ENCODE assay signal across 9 cellular contexts in the genomic region with DNA sequence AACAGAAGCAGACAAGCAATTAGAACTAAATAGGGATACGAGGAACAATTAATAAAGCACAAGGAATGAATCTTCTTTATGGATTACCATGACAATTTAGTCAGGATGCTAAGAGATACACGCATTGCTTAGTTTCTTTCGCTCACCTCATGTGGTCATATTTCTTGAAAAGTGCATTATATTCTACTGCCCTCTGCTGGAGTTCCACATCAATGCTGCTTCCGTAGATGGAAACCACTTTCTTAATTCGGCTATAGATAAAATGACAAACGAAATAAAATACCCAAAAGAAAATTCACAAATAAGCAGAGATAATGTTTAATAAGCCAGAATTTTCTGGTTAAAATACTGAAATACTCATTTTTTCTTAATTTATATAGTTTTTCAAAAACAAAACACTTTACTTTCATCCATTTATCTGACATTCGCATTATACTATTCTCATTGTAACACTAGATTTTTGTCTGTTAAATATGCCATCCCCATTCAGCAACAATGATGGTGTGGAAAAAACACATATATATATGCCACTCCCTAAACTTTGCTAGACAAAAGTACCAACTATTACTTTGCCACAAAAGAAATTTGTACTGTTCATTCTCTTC. TPM values are rescaled to one million over a fixed set of nuclear protein-coding genes. Genes with fewer than 3 reads are reported as not detected.
DNase-seq lines count a peak whose midpoint lies in the region; ATAC-seq and TF ChIP-seq lines count a peak whose summit lies in the region.
"Had no signal": no experiment of that assay in that cellular context is flagged by ENCODE, and none has a peak within 500 bp of the region (broad histone marks: within the 10 kb centered on the region; RNA-seq: fewer than 3 reads in every experiment).

No MANE protein-coding gene starts in this region.

- 77% methylated on average over 7 of the region's 7 CpGs for WGBS in hepatocyte (ENCODE audit: low lambda C conversion rate, missing lambda C conversion rate)

- H3K4me3 Mint-ChIP-seq in natural killer cell, result no peak overlapping the region
- no peak overlapping the region for H3K4me3 Mint-ChIP-seq in natural killer cell treated with Interleukin-12 subunit alpha and Interleukin-12 subunit beta and Interleukin-15 and Interleukin-18, amount 100 ng/mL, for 72 hours

- H3F3A ChIP-seq in MM.1S (ENCODE audit: insufficient read depth, low read length), result 0 out of 2 replicates have a peak, but pooled peaks cover 5% of the 10 kb centered on the region

- H3K36me3 Mint-ChIP-seq in natural killer cell, result peaks cover 25% of the 10 kb centered on the region
- peaks cover 28% of the 10 kb centered on the region for H3K36me3 Mint-ChIP-seq in natural killer cell treated with Interleukin-12 subunit alpha and Interleukin-12 subunit beta and Interleukin-15 and Interleukin-18, amount 100 ng/mL, for 72 hours

- H3K27ac Mint-ChIP-seq in natural killer cell, result no peak overlapping the region
- H3K27ac Mint-ChIP-seq in natural killer cell treated with Interleukin-12 subunit alpha and Interleukin-12 subunit beta and Interleukin-15 and Interleukin-18, amount 100 ng/mL, for 72 hours, result no peak overlapping the region

- peaks cover 0 to 5% of the 10 kb centered on the region in 2 donors for H3K4me1 Mint-ChIP-seq in natural killer cell
- H3K4me1 Mint-ChIP-seq in natural killer cell treated with Interleukin-12 subunit alpha and Interleukin-12 subunit beta and Interleukin-15 and Interleukin-18, amount 100 ng/mL, for 72 hours (ENCODE audit: low read depth in 2 of 2), result peaks cover 0 to 2% of the 10 kb centered on the region in 2 donors

- H3K9me3 Mint-ChIP-seq in natural killer cell, result no peaks in the 10 kb centered on the region
- no peaks in the 10 kb centered on the region for H3K9me3 Mint-ChIP-seq in natural killer cell treated with Interleukin-12 subunit alpha and Interleukin-12 subunit beta and Interleukin-15 and Interleukin-18, amount 100 ng/mL, for 72 hours

- H3K9me2 ChIP-seq in MM.1S (replicated peaks; ENCODE audit: insufficient read depth, low read length) (no peaks in the 10 kb centered on the region), hepatocyte (replicated peaks; ENCODE audit: insufficient read depth) (no peaks in the 10 kb centered on the region)

- H2AFZ ChIP-seq in MM.1S (ENCODE audit: low read length) (no peak overlapping the region), hepatocyte (no peak overlapping the region)

- no peak overlapping the region for H3K9ac ChIP-seq in MM.1S (ENCODE audit: low read length)

- H3K4me1 ChIP-seq in MM.1S (ENCODE audit: low read length), result no peaks in the 10 kb centered on the region
- H3K4me1 ChIP-seq in hepatocyte (ENCODE audit: insufficient read depth), result no peaks in the 10 kb centered on the region

- TF ChIP-seq CTCF in natural killer cell (IDR thresholded peaks at IDR 0.05), result peak; percentile 77
- TF ChIP-seq CTCF in MM.1S (IDR thresholded peaks at IDR 0.05; ENCODE audit: low read length), result peak; percentile 75
- TF ChIP-seq CTCF in hepatocyte (IDR thresholded peaks at IDR 0.05; ENCODE audit: poor library complexity), result peak; percentile 62

- H3K4me2 ChIP-seq in MM.1S (ENCODE audit: low read depth, low read length), result no peak overlapping the region
- no peak overlapping the region for H3K4me2 ChIP-seq in hepatocyte

- peak; percentile 57 to 75 (median 60) for ATAC-seq in natural killer cell
- no peak for ATAC-seq in natural killer cell treated with Interleukin-12 subunit alpha and Interleukin-12 subunit beta and Interleukin-15 and Interleukin-18, amount 100 ng/mL, for 72 hours

- no peaks in the 10 kb centered on the region for H3K27me3 ChIP-seq in MM.1S (replicated peaks; ENCODE audit: insufficient read depth, low read length)
- H3K27me3 ChIP-seq in hepatocyte, result no peaks in the 10 kb centered on the region

- no peaks in the 10 kb centered on the region for H3K9me3 ChIP-seq in MM.1S (replicated peaks; ENCODE audit: insufficient read depth, low read length)
- H3K9me3 ChIP-seq in hepatocyte (ENCODE audit: low read depth), result no peaks in the 10 kb centered on the region

- no peak for DNase-seq in natural killer cell
- no peak for DNase-seq in natural killer cell treated with Interleukin-12 subunit alpha and Interleukin-12 subunit beta and Interleukin-15 and Interleukin-18, amount 100 ng/mL, for 72 hours (ENCODE audit: low spot score)
- peak; percentile 60 for DNase-seq in MM.1S
- peak; percentile 1 to 4 for DNase-seq in activated CD4-positive, alpha-beta T cell treated with anti-CD3 and anti-CD28 coated beads, Interleukin-2, amount 50 U/mL, for 4 hours
- DNase-seq in hepatocyte (ENCODE audit: low spot score), result peak; percentile 57
- DNase-seq in superior temporal gyrus (ENCODE audit: extremely low spot score), result peak; percentile 85
- no peak for DNase-seq in DMS79 (lab: John Stamatoyannopoulos, UW)
- DNase-seq in putamen (ENCODE audit: low spot score), result no peak

- no peak overlapping the region for H3K4me3 ChIP-seq in MM.1S (ENCODE audit: low read length)
- H3K4me3 ChIP-seq in hepatocyte, result no peak overlapping the region

- no peaks in the 10 kb centered on the region for H3K27me3 Mint-ChIP-seq in natural killer cell (ENCODE audit: low read depth in 2 of 2)
- H3K27me3 Mint-ChIP-seq in natural killer cell treated with Interleukin-12 subunit alpha and Interleukin-12 subunit beta and Interleukin-15 and Interleukin-18, amount 100 ng/mL, for 72 hours, result no peaks in the 10 kb centered on the region

- H3K27ac ChIP-seq in MM.1S (ENCODE audit: low read length), result no peak overlapping the region
- no peak overlapping the region for H3K27ac ChIP-seq in hepatocyte
- H3K27ac ChIP-seq: epithelial cell of prostate had no signal

- H4K20me1 ChIP-seq in MM.1S (ENCODE audit: insufficient read depth, low read length) (no peaks in the 10 kb centered on the region; the same call in 1 of the 2 replicates), hepatocyte (ENCODE audit: insufficient read depth, poor library complexity, severe bottlenecking) (no peaks in the 10 kb centered on the region)

- intact Hi-C loops in natural killer cell (cut with micrococcal nuclease), result loop anchor here (1.0 to 10.0 kb wide), 3 partner anchors 182 to 332 kb away; no protein-coding TSS in a partner anchor

- H3K79me2 ChIP-seq in MM.1S (ENCODE audit: low read length) (no peaks in the 10 kb centered on the region), hepatocyte (peaks cover 3% of the 10 kb centered on the region)

- H3K36me3 ChIP-seq in MM.1S (replicated peaks; ENCODE audit: insufficient read depth, low read length) (peaks cover 4% of the 10 kb centered on the region), hepatocyte (replicated peaks; ENCODE audit: insufficient read depth, low read depth) (peaks cover 3% of the 10 kb centered on the region)

RNA-seq across cellular contexts. Expression of a gene that starts 22.0 kb away (rescaled TPM):
- total RNA-seq in natural killer cell (1 to 10 TPM; 6.4 to 9.8 (median 9.2) TPM), hepatocyte (15.0 and 17.5 TPM in 2 replicates)
- 10 to 100 TPM; 14.4 to 15.7 TPM for total RNA-seq in natural killer cell treated with Interleukin-12 subunit alpha and Interleukin-12 subunit beta and Interleukin-15 and Interleukin-18, amount 100 ng/mL, for 72 hours
- polyA plus RNA-seq in hepatocyte, result 4.5 and 7.4 TPM in 2 replicates

Comparison
In these comparisons a context has a peak if more than half of its experiments do, and no peak if none do; other contexts are left out.
1. ATAC-seq: peak in natural killer cell (3 of 3); none in natural killer cell treated with Interleukin-12 subunit alpha and Interleukin-12 subunit beta and Interleukin-15 and Interleukin-18, amount 100 ng/mL, for 72 hours (0 of 2).
2. DNase-seq: peak in MM.1S (single experiment), activated CD4-positive, alpha-beta T cell treated with anti-CD3 and anti-CD28 coated beads, Interleukin-2, amount 50 U/mL, for 4 hours (2 of 2), hepatocyte (single experiment) and superior temporal gyrus (single experiment); none in natural killer cell (single experiment), natural killer cell treated with Interleukin-12 subunit alpha and Interleukin-12 subunit beta and Interleukin-15 and Interleukin-18, amount 100 ng/mL, for 72 hours (single experiment), DMS79 (single experiment) and putamen (single experiment).
3. Peak in every context shown above with its lines, with median percentiles within 50 percentile points of each other: CTCF ChIP-seq.